ENCODE assay signal across 3 cellular contexts in the genomic region with DNA sequence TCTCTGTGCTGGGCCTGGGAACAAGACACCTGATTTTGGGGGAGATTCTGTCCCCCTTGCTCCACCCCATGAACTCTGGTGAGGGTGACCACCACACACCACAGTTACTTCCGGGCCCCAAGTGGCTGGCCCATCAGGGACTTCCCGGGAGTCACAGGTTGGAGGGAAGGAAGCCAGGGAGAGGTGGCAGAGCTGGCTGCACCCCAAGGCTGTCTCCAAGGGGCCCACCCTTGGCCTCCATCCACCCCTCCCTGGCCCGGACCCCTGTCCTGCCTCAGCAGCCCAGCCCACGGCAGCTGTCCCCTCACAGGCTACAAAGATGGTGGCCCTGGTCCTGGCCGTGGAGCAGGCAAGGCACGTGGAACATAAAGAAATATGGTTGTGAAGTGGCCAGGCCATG. TPM values are rescaled to one million over a fixed set of nuclear protein-coding genes. Genes with fewer than 3 reads are reported as not detected.
"Had no signal": no experiment of that assay in that cellular context is flagged by ENCODE, and none has a peak within 500 bp of the region (broad histone marks: within the 10 kb centered on the region; RNA-seq: fewer than 3 reads in every experiment).

No MANE protein-coding gene starts in this region.

RNA-seq across cellular contexts. Expression of a gene that starts 23.2 kb away (rescaled TPM):
- total RNA-seq: activated CD4-positive, alpha-beta T cell treated with anti-CD3 and anti-CD28 coated beads for 36 hours; OCI-LY7; RPMI7951 had no signal
